Comparison of ENCODE assay signal across 23 cellular contexts in genomic region chr12:104991565-104992128, GRCh38. TPM values are rescaled to one million over a fixed set of nuclear protein-coding genes. Genes with fewer than 3 reads are reported as not detected.
A peak's percentile ranks its signal among the peaks of the same experiment; 100 is the strongest.
DNase-seq lines count a peak whose midpoint lies in the region; ATAC-seq and TF ChIP-seq lines count a peak whose summit lies in the region.
"Had no signal": no experiment of that assay in that cellular context is flagged by ENCODE, and none has a peak within 500 bp of the region (broad histone marks: within the 10 kb centered on the region; RNA-seq: fewer than 3 reads in every experiment).

No MANE protein-coding gene starts in this region.

- peak overlapping the region; percentile 36 for H3K27ac Mint-ChIP-seq in activated CD4-positive, alpha-beta T cell treated with anti-CD3 and anti-CD28 coated beads, Interleukin-2, amount 10 ng/mL, durations not matched to agents 24 days and 14 days
- H3K27ac Mint-ChIP-seq in activated T-helper 17 cell treated with anti-CD3 and anti-CD28 coated beads, Interleukin-2, amount 50 U/mL, for 72 hours: peak overlapping the region; percentile 16

- peaks cover 28% of the 10 kb centered on the region for H3K36me3 ChIP-seq in MM.1S (replicated peaks; ENCODE audit: insufficient read depth, low read length)

- no peaks in the 10 kb centered on the region for H3K9me2 ChIP-seq in MM.1S (replicated peaks; ENCODE audit: insufficient read depth, low read length)
- H3K9me2 ChIP-seq: SK-N-SH had no signal

- no peak overlapping the region for H3K4me3 ChIP-seq in MM.1S (ENCODE audit: low read length)
- H3K4me3 ChIP-seq: GM23248 had no signal

- ATAC-seq in activated T-helper 17 cell treated with anti-CD3 and anti-CD28 coated beads, Interleukin-2, amount 50 U/mL, for 72 hours (replicated peaks): peak; percentile 66
- ATAC-seq: HepG2 had no signal

- H3F3A ChIP-seq in MM.1S (ENCODE audit: insufficient read depth, low read length): peaks cover 23% of the 10 kb centered on the region

- H3K9ac ChIP-seq in MM.1S (ENCODE audit: low read length): no peak overlapping the region
- H3K9ac ChIP-seq: GM23248, SK-N-SH had no signal

- H3K4me1 Mint-ChIP-seq in activated CD4-positive, alpha-beta T cell treated with anti-CD3 and anti-CD28 coated beads, Interleukin-2, amount 10 ng/mL, durations not matched to agents 24 days and 14 days: peaks cover 30% of the 10 kb centered on the region
- H3K4me1 Mint-ChIP-seq in activated T-helper 17 cell treated with anti-CD3 and anti-CD28 coated beads, Interleukin-2, amount 50 U/mL, for 72 hours: peaks cover 20% of the 10 kb centered on the region

- peak overlapping the region; percentile 22 for H3K4me2 ChIP-seq in MM.1S (ENCODE audit: low read depth, low read length)
- H3K4me2 ChIP-seq: SK-N-SH had no signal

- no peak overlapping the region for H2AFZ ChIP-seq in MM.1S (ENCODE audit: low read length)
- H2AFZ ChIP-seq: GM23248 had no signal

- intact Hi-C loops in activated CD4-positive, alpha-beta T cell treated with anti-CD3 and anti-CD28 coated beads, Interleukin-2, amount 10 ng/mL, durations not matched to agents 24 days and 14 days (cut with micrococcal nuclease): no loop called here

- peak overlapping the region; percentile 61 for H3K27ac ChIP-seq in MM.1S (ENCODE audit: low read length)
- H3K27ac ChIP-seq: 22Rv1, GM23248 had no signal

- no peak for TF ChIP-seq CTCF in MM.1S (IDR thresholded peaks at IDR 0.05; ENCODE audit: low read length)

- no peaks in the 10 kb centered on the region for H4K20me1 ChIP-seq in MM.1S (ENCODE audit: insufficient read depth, low read length)

- no peaks in the 10 kb centered on the region for H3K9me3 Mint-ChIP-seq in activated CD4-positive, alpha-beta T cell treated with anti-CD3 and anti-CD28 coated beads, Interleukin-2, amount 10 ng/mL, durations not matched to agents 24 days and 14 days
- H3K9me3 Mint-ChIP-seq in activated T-helper 17 cell treated with anti-CD3 and anti-CD28 coated beads, Interleukin-2, amount 50 U/mL, for 72 hours: no peaks in the 10 kb centered on the region

- H3K36me3 Mint-ChIP-seq in activated CD4-positive, alpha-beta T cell treated with anti-CD3 and anti-CD28 coated beads, Interleukin-2, amount 10 ng/mL, durations not matched to agents 24 days and 14 days (ENCODE audit: low read depth): peaks cover 80% of the 10 kb centered on the region
- peaks cover 95% of the 10 kb centered on the region for H3K36me3 Mint-ChIP-seq in activated T-helper 17 cell treated with anti-CD3 and anti-CD28 coated beads, Interleukin-2, amount 50 U/mL, for 72 hours (ENCODE audit: low read depth)

- no peaks in the 10 kb centered on the region for H3K27me3 ChIP-seq in MM.1S (replicated peaks; ENCODE audit: insufficient read depth, low read length)
- H3K27me3 ChIP-seq: BE2C had no signal

- peak; percentile 14 for DNase-seq in NCI-H1105 treated with DMSO at 0.1 percent for 48 hours (lab: John Stamatoyannopoulos, UW)
- DNase-seq in NCI-H1105 (lab: John Stamatoyannopoulos, UW): no peak
- DNase-seq in activated CD4-positive, alpha-beta T cell treated with anti-CD3 and anti-CD28 coated beads, Interleukin-2, amount 10 ng/mL, durations not matched to agents 24 days and 14 days: no peak
- no peak for DNase-seq in activated CD4-positive, alpha-beta T cell treated with anti-CD3 and anti-CD28 coated beads, Interleukin-2, amount 50 U/mL, for 48 hours
- peak; percentile 37 for DNase-seq in MM.1S
- DNase-seq in NCI-H2227 treated with DMSO at 0.1 percent for 48 hours (lab: John Stamatoyannopoulos, UW): no peak
- DNase-seq in stimulated activated naive CD4-positive, alpha-beta T cell treated with Interleukin-2 at 50 U/mL for 16 hours (lab: John Stamatoyannopoulos, UW): no peak
- DNase-seq: ACHN, BE2C, DMS153, GM23248, H7, NCI-H1092 treated with DMSO at 0.1 percent for 48 hours, NCI-H146, NCI-H2029 treated with DMSO at 0.1 percent for 48 hours, NCI-H446 treated with DMSO at 0.1 percent for 48 hours, NCI-H526, NCI-H82, SK-N-SH, SW 1271 had no signal

- no peaks in the 10 kb centered on the region for H3K9me3 ChIP-seq in MM.1S (replicated peaks; ENCODE audit: insufficient read depth, low read length)
- H3K9me3 ChIP-seq: BE2C, SK-N-SH had no signal

- no peak overlapping the region for H3K4me3 Mint-ChIP-seq in activated CD4-positive, alpha-beta T cell treated with anti-CD3 and anti-CD28 coated beads, Interleukin-2, amount 10 ng/mL, durations not matched to agents 24 days and 14 days
- no peak overlapping the region for H3K4me3 Mint-ChIP-seq in activated T-helper 17 cell treated with anti-CD3 and anti-CD28 coated beads, Interleukin-2, amount 50 U/mL, for 72 hours

- no peaks in the 10 kb centered on the region for H3K27me3 Mint-ChIP-seq in activated CD4-positive, alpha-beta T cell treated with anti-CD3 and anti-CD28 coated beads, Interleukin-2, amount 10 ng/mL, durations not matched to agents 24 days and 14 days
- H3K27me3 Mint-ChIP-seq in activated T-helper 17 cell treated with anti-CD3 and anti-CD28 coated beads, Interleukin-2, amount 50 U/mL, for 72 hours: no peaks in the 10 kb centered on the region

- H3K79me2 ChIP-seq in MM.1S (ENCODE audit: low read length): peaks cover 59% of the 10 kb centered on the region

- H3K4me1 ChIP-seq in MM.1S (ENCODE audit: low read length): peaks cover 50% of the 10 kb centered on the region

RNA-seq across cellular contexts. Expression of gene NOPCHAP1, which starts 5.5 kb away (rescaled TPM):
- total RNA-seq in activated CD4-positive, alpha-beta T cell treated with anti-CD3 and anti-CD28 coated beads, Interleukin-2, amount 10 ng/mL, durations not matched to agents 24 days and 14 days: 39.8 and 41.3 TPM in 2 replicates
- 10 to 100 TPM; 20.4 to 31.8 TPM for total RNA-seq in activated T-helper 17 cell treated with anti-CD3 and anti-CD28 coated beads, Interleukin-2, amount 50 U/mL, for 72 hours

RNA-seq across cellular contexts. Expression of gene SLC41A2, which starts 33.6 kb away (rescaled TPM):
- total RNA-seq in activated CD4-positive, alpha-beta T cell treated with anti-CD3 and anti-CD28 coated beads, Interleukin-2, amount 10 ng/mL, durations not matched to agents 24 days and 14 days: 11.5 and 12.3 TPM in 2 replicates
- 10 to 100 TPM; 16.8 to 52.8 TPM for total RNA-seq in activated T-helper 17 cell treated with anti-CD3 and anti-CD28 coated beads, Interleukin-2, amount 50 U/mL, for 72 hours

Comparison
In these comparisons a context has a peak if more than half of its experiments do, and no peak if none do; other contexts are left out.
1. DNase-seq: peak in NCI-H1105 treated with DMSO at 0.1 percent for 48 hours (single experiment) and MM.1S (single experiment); none in NCI-H1105 (single experiment), activated CD4-positive, alpha-beta T cell treated with anti-CD3 and anti-CD28 coated beads, Interleukin-2, amount 10 ng/mL, durations not matched to agents 24 days and 14 days (single experiment), activated CD4-positive, alpha-beta T cell treated with anti-CD3 and anti-CD28 coated beads, Interleukin-2, amount 50 U/mL, for 48 hours (0 of 2), NCI-H2227 treated with DMSO at 0.1 percent for 48 hours (single experiment) and stimulated activated naive CD4-positive, alpha-beta T cell treated with Interleukin-2 at 50 U/mL for 16 hours (single experiment).